ENCODE assay signal across 19 cellular contexts in genomic region chr3:13085081-13085845, GRCh38. TPM values are rescaled to one million over a fixed set of nuclear protein-coding genes. Genes with fewer than 3 reads are reported as not detected.
A peak's percentile ranks its signal among the peaks of the same experiment; 100 is the strongest.
DNase-seq lines count a peak whose midpoint lies in the region; ATAC-seq, FAIRE-seq and TF ChIP-seq lines count a peak whose summit lies in the region.
"Had no signal": no experiment of that assay in that cellular context is flagged by ENCODE, and none has a peak within 500 bp of the region (broad histone marks: within the 10 kb centered on the region; RNA-seq: fewer than 3 reads in every experiment).

No MANE protein-coding gene starts in this region.

- H3K27ac Mint-ChIP-seq in IgD-negative memory B cell: peak overlapping the region; percentile 77 to 95 (median 78)
- peak overlapping the region; percentile 76 for H3K27ac Mint-ChIP-seq in stimulated activated memory B cell treated with anti-CD40 and anti-IgM and Interleukin-4, amounts not matched to agents 10 μg/mL and 1 μg/mL and 100 μg/mL, for 72 hours

- no peak for TF ChIP-seq CTCF in K562 (IDR thresholded peaks at IDR 0.05 in 2 of 3, conservative IDR thresholded peaks at IDR 0.05 in 1 of 3; ENCODE audit: insufficient read depth in 2 of 3, low read depth in 1 of 3, low read length in 3 of 3)
- no peak for TF ChIP-seq CTCF in RWPE1 (conservative IDR thresholded peaks at IDR 0.05; ENCODE audit: low read depth)

- no peaks in the 10 kb centered on the region for H3K79me2 ChIP-seq in K562 (ENCODE audit: control insufficient read depth, insufficient read depth, low read length)

- H3K27ac ChIP-seq in BLaER1 treated with 17β-estradiol and CSF1 and Interleukin-3, amounts not matched to agents 10 nM and 100 nM: peak overlapping the region in 2 of 11 experiments; percentile 1 to 63; a peak in 1 of 22 replicates
- H3K27ac ChIP-seq in K562 (ENCODE audit: extremely low read depth, low read depth, low read length) (no peak overlapping the region), RWPE1 (no peak overlapping the region)
- H3K27ac ChIP-seq: C4-2B had no signal

- no peak overlapping the region for H3K4me3 ChIP-seq in BLaER1 treated with 17β-estradiol and CSF1 and Interleukin-3, amounts not matched to agents 10 nM and 100 nM
- no peak overlapping the region for H3K4me3 ChIP-seq in K562
- H3K4me3 ChIP-seq: MG63 had no signal

- H3K9me3 ChIP-seq in BLaER1 treated with 17β-estradiol and CSF1 and Interleukin-3, amounts not matched to agents 10 nM and 100 nM (replicated peaks in 1 of 11): no peaks in the 10 kb centered on the region
- 0 out of 2 replicates have a peak, but pooled peaks cover 1% of the 10 kb centered on the region for H3K9me3 ChIP-seq in K562 (replicated peaks; ENCODE audit: control insufficient read depth, insufficient read depth, low read depth, low read length)
- H3K9me3 ChIP-seq: MG63, SK-N-SH had no signal

- H3K9ac ChIP-seq in BLaER1 treated with 17β-estradiol and CSF1 and Interleukin-3, amounts not matched to agents 10 nM and 100 nM: no peak overlapping the region
- peak overlapping the region in 1 of 2 experiments; percentile 74; a peak in 2 of 4 replicates for H3K9ac ChIP-seq in K562 (ENCODE audit: insufficient read depth in 1 of 2, low read depth in 2 of 2, low read length in 2 of 2)
- H3K9ac ChIP-seq: SK-N-SH had no signal

- TF ChIP-seq POLR2A in K562 (conservative IDR thresholded peaks at IDR 0.05): no peak

- in situ Hi-C loops in K562 (cut with MboI): loop anchor here (5.0 kb wide), 1 partner anchor 377 kb away; no protein-coding TSS in a partner anchor

- H3K27me3 Mint-ChIP-seq in IgD-negative memory B cell: no peaks in the 10 kb centered on the region
- no peaks in the 10 kb centered on the region for H3K27me3 Mint-ChIP-seq in stimulated activated memory B cell treated with anti-CD40 and anti-IgM and Interleukin-4, amounts not matched to agents 10 μg/mL and 1 μg/mL and 100 μg/mL, for 72 hours

- POLR2A ChIA-PET in K562 (lab: Yijun Ruan, JAX): interaction anchor here (0.6 to 0.7 kb wide), 2 partner anchors 20 to 1241 kb away, joined by 3 read pairs; no protein-coding TSS in a partner anchor
- POLR2A ChIA-PET in RWPE1 (lab: Yijun Ruan, JAX; ENCODE audit: low non-redundant PET): no interaction called here

- peaks cover 33 to 94% (median 86%) of the 10 kb centered on the region in 10 experiments for H3K4me1 ChIP-seq in BLaER1 treated with 17β-estradiol and CSF1 and Interleukin-3, amounts not matched to agents 10 nM and 100 nM
- peaks cover 16 to 38% of the 10 kb centered on the region in 2 experiments; a peak in 4 of 5 replicates for H3K4me1 ChIP-seq in K562 (replicated peaks in 1 of 2; ENCODE audit: control insufficient read depth in 2 of 2, insufficient read depth in 2 of 2, low read length in 2 of 2)

- peaks cover 0 to 12% (median 0%) of the 10 kb centered on the region in 11 experiments; a peak in 1 of 22 replicates for H4K20me1 ChIP-seq in BLaER1 treated with 17β-estradiol and CSF1 and Interleukin-3, amounts not matched to agents 10 nM and 100 nM
- peaks cover 23% of the 10 kb centered on the region for H4K20me1 ChIP-seq in K562 (replicated peaks; ENCODE audit: control insufficient read depth, insufficient read depth, low read length)

- peak; percentile 70 for ATAC-seq in K562
- no peak for ATAC-seq in stimulated activated memory B cell treated with anti-CD40 and anti-IgM and Interleukin-4, amounts not matched to agents 10 μg/mL and 1 μg/mL and 100 μg/mL, for 72 hours
- ATAC-seq in HG02678 (IDR thresholded peaks at IDR 0.05; ENCODE audit: unreplicated experiment): no peak
- ATAC-seq in HG03025 (IDR thresholded peaks at IDR 0.05; ENCODE audit: low FRiP score, unreplicated experiment): no peak

- peak overlapping the region; percentile 61 for H2AFZ ChIP-seq in K562 (ENCODE audit: low read depth, low read length)

- intact Hi-C loops in K562 (cut with micrococcal nuclease): no loop called here

- peak overlapping the region in 8 of 11 experiments; percentile 66 to 81 (median 74); a peak in 13 of 22 replicates for H3K4me2 ChIP-seq in BLaER1 treated with 17β-estradiol and CSF1 and Interleukin-3, amounts not matched to agents 10 nM and 100 nM
- peak overlapping the region; percentile 48; the same call in 1 of the 2 replicates for H3K4me2 ChIP-seq in K562 (ENCODE audit: insufficient read depth, low read length)
- H3K4me2 ChIP-seq: SK-N-SH had no signal

- FAIRE-seq in K562 (lab: Jason Lieb, UNC): peak; percentile 49
- FAIRE-seq: D721Med had no signal

- H3K4me1 Mint-ChIP-seq in IgD-negative memory B cell: peaks cover 41 to 69% (median 65%) of the 10 kb centered on the region in 3 donors
- peaks cover 72% of the 10 kb centered on the region for H3K4me1 Mint-ChIP-seq in stimulated activated memory B cell treated with anti-CD40 and anti-IgM and Interleukin-4, amounts not matched to agents 10 μg/mL and 1 μg/mL and 100 μg/mL, for 72 hours

- no peak for TF ChIP-seq RAD21 in K562 (CRISPR knock-in tag; conservative IDR thresholded peaks at IDR 0.05 in 1 of 2, IDR thresholded peaks at IDR 0.05 in 1 of 2)

- 38% methylated on average over 25 of the region's 26 CpGs for WGBS in K562 (ENCODE audit: insufficient coverage, low coverage, missing lambda C conversion rate)

- H3K27me3 ChIP-seq in BLaER1 treated with 17β-estradiol and CSF1 and Interleukin-3, amounts not matched to agents 10 nM and 100 nM: peaks cover 0 to 3% (median 0%) of the 10 kb centered on the region in 11 experiments; a peak in 1 of 22 replicates
- peaks cover 13 to 37% of the 10 kb centered on the region in 2 experiments; a peak in 4 of 5 replicates for H3K27me3 ChIP-seq in K562 (ENCODE audit: control insufficient read depth in 2 of 2, insufficient read depth in 2 of 2, low read length in 2 of 2)
- H3K27me3 ChIP-seq: MG63 had no signal

- no peaks in the 10 kb centered on the region for H3K9me3 Mint-ChIP-seq in IgD-negative memory B cell
- no peaks in the 10 kb centered on the region for H3K9me3 Mint-ChIP-seq in stimulated activated memory B cell treated with anti-CD40 and anti-IgM and Interleukin-4, amounts not matched to agents 10 μg/mL and 1 μg/mL and 100 μg/mL, for 72 hours

- H3K9me1 ChIP-seq in K562 (ENCODE audit: control insufficient read depth, insufficient read depth, low read length): no peaks in the 10 kb centered on the region

- BruUV-seq in K562 (replicated peaks; lab: Mats Ljungman, UMichigan): no TSS peak

- peaks cover 3% of the 10 kb centered on the region for H3K36me3 Mint-ChIP-seq in IgD-negative memory B cell
- no peaks in the 10 kb centered on the region for H3K36me3 Mint-ChIP-seq in stimulated activated memory B cell treated with anti-CD40 and anti-IgM and Interleukin-4, amounts not matched to agents 10 μg/mL and 1 μg/mL and 100 μg/mL, for 72 hours

- TF ChIP-seq EP300 in K562 (IDR thresholded peaks at IDR 0.05; ENCODE audit: low read length): peak; percentile 55; the same call in 1 of the 2 replicates

- peak overlapping the region in 3 of 4 donors; percentile 32 to 89 (median 81) for H3K4me3 Mint-ChIP-seq in IgD-negative memory B cell
- H3K4me3 Mint-ChIP-seq in stimulated activated memory B cell treated with anti-CD40 and anti-IgM and Interleukin-4, amounts not matched to agents 10 μg/mL and 1 μg/mL and 100 μg/mL, for 72 hours: no peak overlapping the region

- no peaks in the 10 kb centered on the region for H3K36me3 ChIP-seq in BLaER1 treated with 17β-estradiol and CSF1 and Interleukin-3, amounts not matched to agents 10 nM and 100 nM
- H3K36me3 ChIP-seq in K562 (ENCODE audit: control insufficient read depth, insufficient read depth, low read length): no peaks in the 10 kb centered on the region
- H3K36me3 ChIP-seq: MG63 had no signal

- CTCF ChIA-PET in K562 (lab: Yijun Ruan, JAX; ENCODE audit: low intra/inter-chr PET ratio) (no interaction called here), RWPE1 (lab: Yijun Ruan, JAX) (no interaction called here)

- peak; percentile 54 to 74 (median 68) for DNase-seq in K562 (ENCODE audit: extremely low read depth in 1 of 4, low spot score in 3 of 4)
- no peak for DNase-seq in RWPE1 (ENCODE audit: low spot score)
- DNase-seq: Kasumi-1; MG63; NCI-H1105; NCI-H2081 treated with DMSO at 0.1 percent for 48 hours; NCI-H510A; NCI-H748 treated with DMSO at 0.1 percent for 48 hours; NK-92 treated with Interleukin-12 subunit alpha and Interleukin-12 subunit beta, amount 100 ng/mL, for 24 hours; OCI-M1; SHP77 treated with DMSO at 0.1 percent for 48 hours; SK-N-SH had no signal

TF ChIP-seq in K562, 482 proteins besides CTCF, POLR2A, EP300 and RAD21 (continues in another document):
- TF ChIP-seq ARID1B (IDR thresholded peaks at IDR 0.05) (peak; percentile 51; the same call in 1 of the 2 replicates), TFAP4 (CRISPR knock-in tag; IDR thresholded peaks at IDR 0.05; ENCODE audit: borderline replicate concordance) (0 out of 2 replicates have a peak, but pooled peaks have one; percentile 22), PTBP1 (IDR thresholded peaks at IDR 0.05; ENCODE audit: low read depth, low read length) (0 out of 2 replicates have a peak, but pooled peaks have one; percentile 67)

RNA-seq across cellular contexts. Expression of gene IQSEC1, which starts 12.0 kb away (rescaled TPM):
- 52.5 TPM for polyA plus RNA-seq in IgD-negative memory B cell
- 36.0 and 90.4 TPM in 2 replicates for total RNA-seq in K562 (2011; cell fraction: chromatin; rRNA removed; ENCODE audit: low replicate concordance)
- total RNA-seq in K562 (2011; cell fraction: nucleolus; rRNA removed): 51.7 and 55.4 TPM in 2 replicates
- total RNA-seq in K562 (2011; cell fraction: nucleoplasm; rRNA removed): 35.6 and 39.8 TPM in 2 replicates
- 13.3 and 18.0 TPM in 2 replicates for total RNA-seq in K562 (2014; rRNA removed)
- total RNA-seq in K562 (2014; rRNA removed; fragmentation: Illumina TruSeq; extraction: Trizol): 3.8 and 4.8 TPM in 2 replicates
- total RNA-seq in K562 (2015; rRNA removed; fragmentation: Illumina TruSeq; extraction: Trizol): 5.2 and 6.4 TPM in 2 replicates
- total RNA-seq in K562 (2021): 37.1 and 39.0 TPM in 2 replicates
- polyA plus RNA-seq in K562 (2011; rRNA removed): 6.8 and 8.4 TPM in 2 replicates
- 5.8 and 6.7 TPM in 2 replicates for polyA plus RNA-seq in K562 (2011; cell fraction: cytosol; rRNA removed)
- polyA plus RNA-seq in K562 (2011; cell fraction: nucleus; rRNA removed): 29.7 and 45.3 TPM in 2 replicates
- 15.4 and 16.4 TPM in 2 replicates for polyA plus RNA-seq in K562 (2012)
- polyA plus RNA-seq in K562 (2014; fragmentation: Illumina TruSeq; extraction: Trizol): 16.9 and 19.0 TPM in 2 replicates
- under 1 TPM; 0.56 to 0.79 TPM for polyA plus RNA-seq in K562 (2014; fragmentation: Nextera tagmentation; extraction: Ambion mirVana)
- polyA plus RNA-seq in K562 (2014; rRNA removed): 14.2 and 15.1 TPM in 2 replicates
- polyA minus RNA-seq in K562 (2011; rRNA and poly(A)+ RNA removed): 8.4 and 9.3 TPM in 2 replicates
- 17.1 and 22.1 TPM in 2 replicates for polyA minus RNA-seq in K562 (2011; cell fraction: cytosol; rRNA and poly(A)+ RNA removed)
- 46.3 and 58.3 TPM in 2 replicates for polyA minus RNA-seq in K562 (2011; cell fraction: nucleus; rRNA and poly(A)+ RNA removed)
